In the genomic region with DNA sequence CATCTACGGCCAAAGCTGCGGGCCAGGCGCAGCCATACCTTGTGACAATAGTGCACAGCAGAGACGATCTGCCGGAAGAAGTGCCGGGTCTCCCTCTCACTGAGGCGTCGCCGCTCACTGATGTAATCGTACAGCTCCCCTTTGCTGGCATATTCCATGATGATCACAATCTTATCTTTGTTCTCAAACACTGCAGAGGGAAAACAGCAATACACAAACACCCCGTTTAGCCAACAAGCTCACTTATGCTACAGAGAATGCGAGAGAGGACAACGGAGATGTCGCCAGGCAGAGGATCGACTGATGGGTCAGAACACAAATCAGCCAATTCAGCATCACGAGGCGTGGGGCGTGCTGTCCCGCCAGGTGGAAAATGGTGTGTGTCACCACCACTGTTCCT, we compare ENCODE assay signal across 27 cellular contexts. TPM values are rescaled to one million over a fixed set of nuclear protein-coding genes. Genes with fewer than 3 reads are reported as not detected.
DNase-seq lines count a peak whose midpoint lies in the region; ATAC-seq, FAIRE-seq and TF ChIP-seq lines count a peak whose summit lies in the region.
"Had no signal": no experiment of that assay in that cellular context is flagged by ENCODE, and none has a peak within 500 bp of the region (broad histone marks: within the 10 kb centered on the region; RNA-seq: fewer than 3 reads in every experiment).

No MANE protein-coding gene starts in this region.

- H3K4me3 Mint-ChIP-seq in astrocyte (ENCODE audit: unreplicated experiment): no peak overlapping the region
- no peak overlapping the region for H3K4me3 Mint-ChIP-seq in endothelial cell (ENCODE audit: unreplicated experiment)
- H3K4me3 Mint-ChIP-seq: CD4-positive, alpha-beta memory T cell had no signal

- no peak overlapping the region for H3K4me3 ChIP-seq in astrocyte (ENCODE audit: insufficient read depth, low read depth, low read length)

- H3K27ac ChIP-seq in astrocyte (ENCODE audit: low read depth, low read length): no peak overlapping the region

- no peak overlapping the region for H3K4me2 ChIP-seq in astrocyte (ENCODE audit: low read length)

- DNase-seq in C1 segment of cervical spinal cord (lab: John Stamatoyannopoulos, UW) (peak in 11 of 14 donors; percentile 33 to 90 (median 68)), astrocyte (ENCODE audit: low read depth) (no peak), inferior parietal cortex (ENCODE audit: extremely low spot score) (peak; percentile 86), pons (ENCODE audit: low spot score) (peak; percentile 99), dedifferentiated amniotic fluid mesenchymal stem cell (ENCODE audit: extremely low spot score) (no peak), endothelial cell (ENCODE audit: low spot score) (no peak)
- no peak for DNase-seq in activated CD8-positive, alpha-beta memory T cell treated with anti-CD3 and anti-CD28 coated beads for 24 hours
- DNase-seq: activated T-cell treated with anti-CD3 and anti-CD28 coated beads for 4 hours; aorta; CD4-positive, alpha-beta memory T cell; central memory CD4-positive, alpha-beta T cell; dermis blood vessel endothelial cell; foreskin melanocyte; Kasumi-1; NCI-H1436; NCI-H2107; NCI-H446 treated with DMSO at 0.1 percent for 48 hours; NCI-H82; SIG-M5; stimulated activated CD4-positive, alpha-beta T cell treated with anti-CD3 and anti-CD28 coated beads, Interleukin-15, amount 100 ng/mL, for 24 hours; stimulated activated CD4-positive, alpha-beta T cell treated with anti-CD3 and anti-CD28 coated beads, Interleukin-4, amount 100 ng/mL, for 4 hours had no signal

- H3K9ac ChIP-seq in astrocyte (ENCODE audit: low read length): no peak overlapping the region

- H3K27ac Mint-ChIP-seq in astrocyte (ENCODE audit: unreplicated experiment) (peak overlapping the region; percentile 1), endothelial cell (ENCODE audit: unreplicated experiment) (no peak overlapping the region)
- H3K27ac Mint-ChIP-seq: activated naive CD4-positive, alpha-beta T cell treated with anti-CD3 and anti-CD28 coated beads, Interleukin-2, amount 50 U/mL, for 72 hours; CD4-positive, alpha-beta memory T cell had no signal

- H3K9me3 Mint-ChIP-seq in astrocyte (ENCODE audit: unreplicated experiment): peaks cover 2% of the 10 kb centered on the region
- no peaks in the 10 kb centered on the region for H3K9me3 Mint-ChIP-seq in endothelial cell (ENCODE audit: unreplicated experiment)
- H3K9me3 Mint-ChIP-seq: activated naive CD4-positive, alpha-beta T cell treated with anti-CD3 and anti-CD28 coated beads, Interleukin-2, amount 50 U/mL, for 72 hours had no signal

- TF ChIP-seq CTCF in astrocyte (IDR thresholded peaks at IDR 0.05; ENCODE audit: insufficient read depth, low read depth, low read length) (no peak), endothelial cell (IDR thresholded peaks at IDR 0.05; ENCODE audit: unreplicated experiment) (no peak)

- H4K20me1 ChIP-seq in astrocyte (ENCODE audit: insufficient read depth, low read length): no peaks in the 10 kb centered on the region

- H3K4me1 ChIP-seq in astrocyte (ENCODE audit: insufficient read depth, low read length): peaks cover 59% of the 10 kb centered on the region

- FAIRE-seq in astrocyte (lab: Jason Lieb, UNC): no peak
- FAIRE-seq: A204.1, endometrium had no signal

- H3K27me3 ChIP-seq in astrocyte (ENCODE audit: insufficient read depth, low read length): no peaks in the 10 kb centered on the region

- H3K27me3 Mint-ChIP-seq in astrocyte (ENCODE audit: low read depth, unreplicated experiment) (no peaks in the 10 kb centered on the region), endothelial cell (ENCODE audit: unreplicated experiment) (peaks cover 3% of the 10 kb centered on the region)

- peaks cover 65% of the 10 kb centered on the region for H3K4me1 Mint-ChIP-seq in astrocyte (ENCODE audit: low read depth, unreplicated experiment)
- H3K4me1 Mint-ChIP-seq in endothelial cell (ENCODE audit: unreplicated experiment): peaks cover 30% of the 10 kb centered on the region
- H3K4me1 Mint-ChIP-seq: CD4-positive, alpha-beta memory T cell had no signal

- H2AFZ ChIP-seq in astrocyte (ENCODE audit: low read depth, low read length): no peak overlapping the region

- ATAC-seq in GM21619 (IDR thresholded peaks at IDR 0.05; ENCODE audit: unreplicated experiment): no peak
- ATAC-seq: activated naive CD4-positive, alpha-beta T cell treated with anti-CD3 and anti-CD28 coated beads, Interleukin-2, amount 50 U/mL, for 72 hours; HCT116 had no signal

- H3K36me3 ChIP-seq in astrocyte (ENCODE audit: insufficient read depth, low read length): peaks cover 5% of the 10 kb centered on the region

- H3K36me3 Mint-ChIP-seq in astrocyte (ENCODE audit: low read depth, unreplicated experiment): peaks cover 51% of the 10 kb centered on the region
- peaks cover 26% of the 10 kb centered on the region for H3K36me3 Mint-ChIP-seq in endothelial cell (ENCODE audit: low read depth, unreplicated experiment)
- H3K36me3 Mint-ChIP-seq: activated naive CD4-positive, alpha-beta T cell treated with anti-CD3 and anti-CD28 coated beads, Interleukin-2, amount 50 U/mL, for 72 hours; CD4-positive, alpha-beta memory T cell had no signal

- no peaks in the 10 kb centered on the region for H3K9me3 ChIP-seq in astrocyte (ENCODE audit: insufficient read depth, low read depth, low read length)

- peaks cover 45% of the 10 kb centered on the region for H3K79me2 ChIP-seq in astrocyte (ENCODE audit: insufficient read depth, low read length)

RNA-seq across cellular contexts. Expression of gene NUAK1, which starts 52.1 kb away (rescaled TPM):
- total RNA-seq in astrocyte (94.0 and 96.1 TPM in 2 replicates), endothelial cell (ENCODE audit: unreplicated experiment) (16.6 TPM)
- total RNA-seq: activated naive CD4-positive, alpha-beta T cell treated with anti-CD3 and anti-CD28 coated beads, Interleukin-2, amount 50 U/mL, for 72 hours; CD4-positive, alpha-beta memory T cell; T-helper 2 cell treated with Interferon-gamma antibody and Interleukin-4, amounts not matched to agents 100 ng/mL and 5 ng/mL, for 36 hours had no signal

Comparison
In these comparisons a context has a peak if more than half of its experiments do, and no peak if none do; other contexts are left out.
1. DNase-seq: peak in C1 segment of cervical spinal cord (11 of 14), inferior parietal cortex (single experiment) and pons (single experiment); none in astrocyte (single experiment), dedifferentiated amniotic fluid mesenchymal stem cell (single experiment), endothelial cell (single experiment) and activated CD8-positive, alpha-beta memory T cell treated with anti-CD3 and anti-CD28 coated beads for 24 hours (single experiment).